ENCODE assay signal across 23 cellular contexts in genomic region chr2:75428627-75429026, GRCh38.
DNase-seq lines count a peak whose midpoint lies in the region; ATAC-seq, FAIRE-seq and TF ChIP-seq lines count a peak whose summit lies in the region.
"Had no signal": no experiment of that assay in that cellular context is flagged by ENCODE, and none has a peak within 500 bp of the region (broad histone marks: within the 10 kb centered on the region; RNA-seq: fewer than 3 reads in every experiment).

No MANE protein-coding gene starts in this region.

- ATAC-seq in HG03432 (IDR thresholded peaks at IDR 0.05; ENCODE audit: unreplicated experiment) = peak; percentile 10

- no peaks in the 10 kb centered on the region for H3K79me2 ChIP-seq in trophoblast cell (ENCODE audit: control insufficient read depth, insufficient read depth, low read length, poor library complexity)

- H3K27ac ChIP-seq in trophoblast cell (ENCODE audit: low read depth, low read length) = no peak overlapping the region
- no peak overlapping the region for H3K27ac ChIP-seq in caudate nucleus (ENCODE audit: low read depth, low read length)
- H3K27ac ChIP-seq: KMS-11, neutrophil, prostate gland, RWPE1, sigmoid colon had no signal

- no peak overlapping the region for H3K4me2 ChIP-seq in trophoblast cell (ENCODE audit: low read length)
- H3K4me2 ChIP-seq: KMS-11 had no signal

- H4K91ac ChIP-seq in trophoblast cell (ENCODE audit: low read depth, low read length) = no peak overlapping the region

- no peak overlapping the region for H3K18ac ChIP-seq in trophoblast cell (ENCODE audit: low read length)

- peak overlapping the region; percentile 9 for H3K14ac ChIP-seq in trophoblast cell (ENCODE audit: low read length)

- WGBS in trophoblast cell (ENCODE audit: extremely low coverage, insufficient coverage, insufficient read length) = no CpG with 5 or more reads among the region's 4 CpGs

- no peak overlapping the region for H3K9ac ChIP-seq in trophoblast cell (ENCODE audit: low read length)
- H3K9ac ChIP-seq: KMS-11 had no signal

- no peaks in the 10 kb centered on the region for H3K27me3 ChIP-seq in trophoblast cell (ENCODE audit: insufficient read depth, low read length)
- H3K27me3 ChIP-seq: sigmoid colon had no signal

- no peak overlapping the region for H2AFZ ChIP-seq in trophoblast cell (ENCODE audit: insufficient read depth, low read length, poor library complexity)

- peak; percentile 95 for FAIRE-seq in GM12891 (lab: Jason Lieb, UNC)
- FAIRE-seq: endothelial cell of umbilical vein had no signal

- peaks cover 12 to 24% of the 10 kb centered on the region in 2 experiments for H3K4me1 ChIP-seq in trophoblast cell (ENCODE audit: control insufficient read depth in 1 of 2, insufficient read depth in 2 of 2, low read length in 2 of 2)
- H3K4me1 ChIP-seq: prostate gland, sigmoid colon had no signal

- DNase-seq in GM12891 (ENCODE audit: insufficient read length, low spot score) (no peak), trophoblast cell (peak; percentile 56 to 66), GM03348 (ENCODE audit: low spot score) (no peak), caudate nucleus (lab: John Stamatoyannopoulos, UW) (no peak), HuH-7 (ENCODE audit: low spot score) (no peak), GF-D8 (lab: John Stamatoyannopoulos, UW) (no peak)
- DNase-seq: activated CD8-positive, alpha-beta memory T cell treated with anti-CD3 and anti-CD28 coated beads for 24 hours; activated gamma-delta T cell; GDM1; H7; mesenchymal stem cell; NCI-H1436 treated with DMSO at 0.1 percent for 48 hours; NCI-H748 treated with DMSO at 0.1 percent for 48 hours; sigmoid colon had no signal

- H3K9me3 ChIP-seq in trophoblast cell (ENCODE audit: insufficient read depth, low read depth, low read length) = no peaks in the 10 kb centered on the region
- H3K9me3 ChIP-seq: neutrophil, prostate gland, sigmoid colon had no signal

- H4K8ac ChIP-seq in trophoblast cell (ENCODE audit: low read depth, low read length) = no peak overlapping the region

- no peaks in the 10 kb centered on the region for H3K36me3 Mint-ChIP-seq in brain

- no peak overlapping the region for H2BK12ac ChIP-seq in trophoblast cell (ENCODE audit: low read length)

- no peak overlapping the region for H3K4ac ChIP-seq in trophoblast cell (ENCODE audit: low read depth, low read length)

- no peak overlapping the region for H3K4me3 ChIP-seq in trophoblast cell (ENCODE audit: low read depth, low read length)
- H3K4me3 ChIP-seq: prostate gland, sigmoid colon had no signal

- H3K4me1 Mint-ChIP-seq in brain = peaks cover 18% of the 10 kb centered on the region
- H3K4me1 Mint-ChIP-seq: central memory CD8-positive, alpha-beta T cell had no signal

- no peak overlapping the region for H4K12ac ChIP-seq in trophoblast cell (ENCODE audit: low read depth, low read length)

- TF ChIP-seq CTCF in brain (conservative IDR thresholded peaks at IDR 0.05) = no peak

- H2BK5ac ChIP-seq in trophoblast cell (ENCODE audit: low read depth, low read length, poor library complexity) = no peak overlapping the region

- H3K27ac Mint-ChIP-seq in brain = peak overlapping the region in 3 of 5 experiments; percentile 12 to 76 (median 48)
- H3K27ac Mint-ChIP-seq: stimulated activated naive CD8-positive, alpha-beta T cell treated with anti-CD3 and anti-CD28 coated beads, Interleukin-15, Interleukin-2, amounts not matched to agents 100 ng/mL and 50 ng/mL, for 24 hours had no signal

- peak overlapping the region in 1 of 5 experiments; percentile 40 for H3K4me3 Mint-ChIP-seq in brain
- H3K4me3 Mint-ChIP-seq: central memory CD8-positive, alpha-beta T cell; stimulated activated naive CD8-positive, alpha-beta T cell treated with anti-CD3 and anti-CD28 coated beads, Interleukin-15, Interleukin-2, amounts not matched to agents 100 ng/mL and 50 ng/mL, for 24 hours had no signal

- TF ChIP-seq POLR2A in GM12891 (IDR thresholded peaks at IDR 0.05; ENCODE audit: low read depth, low read length) = peak; percentile 56; the same call in 1 of the 2 replicates

- H3K27me3 Mint-ChIP-seq in brain = peaks cover 4% of the 10 kb centered on the region

- H3K9me3 Mint-ChIP-seq in brain = peaks cover 0 to 4% (median 1%) of the 10 kb centered on the region in 5 experiments
- H3K9me3 Mint-ChIP-seq: central memory CD8-positive, alpha-beta T cell; stimulated activated naive CD8-positive, alpha-beta T cell treated with anti-CD3 and anti-CD28 coated beads, Interleukin-15, Interleukin-2, amounts not matched to agents 100 ng/mL and 50 ng/mL, for 24 hours had no signal

- H2BK120ac ChIP-seq in trophoblast cell (ENCODE audit: insufficient read depth, low read length, poor library complexity) = no peak overlapping the region

- peaks cover 6% of the 10 kb centered on the region for H3K79me1 ChIP-seq in trophoblast cell (ENCODE audit: low read length)

- no peak overlapping the region for H3K23ac ChIP-seq in trophoblast cell (ENCODE audit: low read length)

- no peak overlapping the region for H2AK5ac ChIP-seq in trophoblast cell (ENCODE audit: low read length)

- no peaks in the 10 kb centered on the region for H3K36me3 ChIP-seq in trophoblast cell (ENCODE audit: control insufficient read depth in 1 of 2, insufficient read depth in 2 of 2, low read length in 2 of 2)
- H3K36me3 ChIP-seq: neutrophil, prostate gland, sigmoid colon had no signal

TF ChIP-seq in GM12891, 5 proteins besides CTCF, POLR2A, EP300 and RAD21:
- TF ChIP-seq SPI1 (IDR thresholded peaks at IDR 0.05; ENCODE audit: low read depth, low read length) = no peak
- no peak for TF ChIP-seq POLR2AphosphoS5 (IDR thresholded peaks at IDR 0.05; ENCODE audit: low read depth, low read length)
- TF ChIP-seq POU2F2 (IDR thresholded peaks at IDR 0.05; ENCODE audit: low read depth, low read length) = no peak
- no peak for TF ChIP-seq PAX5 (IDR thresholded peaks at IDR 0.05; ENCODE audit: insufficient read depth, low read length, severe bottlenecking)
- TF ChIP-seq TAF1 (IDR thresholded peaks at IDR 0.05; ENCODE audit: low read depth, low read length) = no peak

Comparison
In these comparisons a context has a peak if more than half of its experiments do, and no peak if none do; other contexts are left out.
1. DNase-seq: peak in trophoblast cell (2 of 2); none in GM12891 (single experiment), GM03348 (single experiment), caudate nucleus (0 of 61), HuH-7 (single experiment) and GF-D8 (single experiment).